ENCODE assay signal across 8 cellular contexts in genomic region chr3:169966951-169967915, GRCh38. TPM values are rescaled to one million over a fixed set of nuclear protein-coding genes. Genes with fewer than 3 reads are reported as not detected.
DNase-seq lines count a peak whose midpoint lies in the region; ATAC-seq and TF ChIP-seq lines count a peak whose summit lies in the region.

No MANE protein-coding gene starts in this region.

- H3K4me1 ChIP-seq in Panc1 (ENCODE audit: control insufficient read depth, insufficient read depth, low read length) (peaks cover 10% of the 10 kb centered on the region; the same call in 1 of the 2 replicates), vagina (peaks cover 57% of the 10 kb centered on the region)

- intact Hi-C loops in Panc1 (cut with micrococcal nuclease; ENCODE audit: unreplicated experiment) (loop anchor here (2.0 to 5.0 kb wide), 2 partner anchors 104 to 205 kb away; no protein-coding TSS in a partner anchor), vagina (cut with DNase I) (no loop called here)

- H3K27me3 Mint-ChIP-seq in activated naive CD8-positive, alpha-beta T cell, result no peaks in the 10 kb centered on the region

- BruUV-seq in Panc1 (replicated peaks; lab: Mats Ljungman, UMichigan), result no TSS peak

- peak overlapping the region; percentile 97 for H3K27ac Mint-ChIP-seq in activated naive CD8-positive, alpha-beta T cell

- H3K4me3 ChIP-seq in Panc1 (ENCODE audit: low read depth in 2 of 2, low read length in 2 of 2), result peak overlapping the region; percentile 83 to 84
- H3K4me3 ChIP-seq in vagina, result peak overlapping the region; percentile 65 to 88

- ATAC-seq in GM19467 (IDR thresholded peaks at IDR 0.05; ENCODE audit: unreplicated experiment) (peak; percentile 31), HG03571 (IDR thresholded peaks at IDR 0.05; ENCODE audit: unreplicated experiment) (peak; percentile 30), Panc1 (peak; percentile 85)

- H3K27me3 ChIP-seq in Panc1 (ENCODE audit: control insufficient read depth, insufficient read depth, low read length) (peaks cover 6% of the 10 kb centered on the region; the same call in 1 of the 2 replicates), vagina (no peaks in the 10 kb centered on the region)

- H3K4me1 Mint-ChIP-seq in activated naive CD8-positive, alpha-beta T cell (ENCODE audit: low read depth), result peaks cover 66% of the 10 kb centered on the region

- no peaks in the 10 kb centered on the region for H3K9me3 Mint-ChIP-seq in activated naive CD8-positive, alpha-beta T cell (ENCODE audit: low read depth)

- no peaks in the 10 kb centered on the region for H3K9me3 ChIP-seq in Panc1 (ENCODE audit: control insufficient read depth, insufficient read depth, low read depth, low read length)
- no peaks in the 10 kb centered on the region for H3K9me3 ChIP-seq in vagina

- POLR2A ChIA-PET in Panc1 (lab: Charles Lee), result interaction anchor here (0.6 kb wide), 1 partner anchor 1871 kb away, joined by 3 read pairs; the partner anchor contains the start of gene GOLIM4

- in situ Hi-C loops in Panc1 (cut with HindIII; ENCODE audit: low pct_unique_long_range_greater_than_20kb, low sequenced_read_pairs), result no loop called here

- peak; percentile 55 for DNase-seq in COLO668 (lab: John Stamatoyannopoulos, UW; ENCODE audit: unreplicated experiment)
- DNase-seq in Panc1 (ENCODE audit: low read depth, low spot score), result no peak
- DNase-seq in glomerular visceral epithelial cell (ENCODE audit: extremely low spot score), result peak; percentile 51
- DNase-seq in occipital lobe (lab: John Stamatoyannopoulos, UW), result peak; percentile 43
- no peak for DNase-seq in vagina (ENCODE audit: extremely low spot score in 2 of 2)

- no peaks in the 10 kb centered on the region for H3K36me3 Mint-ChIP-seq in activated naive CD8-positive, alpha-beta T cell

- TF ChIP-seq POLR2A in vagina (IDR thresholded peaks at IDR 0.05), result no peak

- H3K36me3 ChIP-seq in Panc1 (ENCODE audit: control insufficient read depth, insufficient read depth, low read length) (peaks cover 5% of the 10 kb centered on the region; the same call in 1 of the 2 replicates), vagina (no peaks in the 10 kb centered on the region)

- peak overlapping the region; percentile 95 for H3K4me3 Mint-ChIP-seq in activated naive CD8-positive, alpha-beta T cell

- CTCF ChIA-PET in Panc1 (lab: Charles Lee), result interaction anchor here (0.7 kb wide), 1 partner anchor 105 kb away, joined by 3 read pairs; no protein-coding TSS in a partner anchor

- H3K27ac ChIP-seq in Panc1 (ENCODE audit: low read length) (peak overlapping the region; percentile 93), vagina (peak overlapping the region; percentile 99)

- TF ChIP-seq CTCF in Panc1 (IDR thresholded peaks at IDR 0.05) (no peak), vagina (IDR thresholded peaks at IDR 0.05) (no peak)

RNA-seq across cellular contexts. Expression of gene SEC62, which starts 0.6 kb away (rescaled TPM):
- total RNA-seq in Panc1 (2021; ENCODE audit: unreplicated experiment) (89.9 TPM), occipital lobe (106 TPM), vagina (38.1 TPM)
- 56.9 TPM for polyA plus RNA-seq in Panc1 (2012; ENCODE audit: insufficient read length)

RNA-seq across cellular contexts. Expression of gene SAMD7, which starts 55.9 kb away (rescaled TPM):
- total RNA-seq in Panc1 (2021; ENCODE audit: unreplicated experiment), result not detected
- not detected for polyA plus RNA-seq in Panc1 (2012; ENCODE audit: insufficient read length)
- not detected for total RNA-seq in occipital lobe
- not detected for total RNA-seq in vagina

Comparison
In these comparisons a context has a peak if more than half of its experiments do, and no peak if none do; other contexts are left out.
1. DNase-seq: peak in COLO668 (single experiment), glomerular visceral epithelial cell (single experiment) and occipital lobe (single experiment); none in Panc1 (single experiment) and vagina (0 of 2).
2. ATAC-seq: peak in every context shown above with its lines; median percentile 85 in Panc1; 31 in GM19467; 30 in HG03571.